16 cellular contexts compared by ENCODE assay signal in the genomic region with DNA sequence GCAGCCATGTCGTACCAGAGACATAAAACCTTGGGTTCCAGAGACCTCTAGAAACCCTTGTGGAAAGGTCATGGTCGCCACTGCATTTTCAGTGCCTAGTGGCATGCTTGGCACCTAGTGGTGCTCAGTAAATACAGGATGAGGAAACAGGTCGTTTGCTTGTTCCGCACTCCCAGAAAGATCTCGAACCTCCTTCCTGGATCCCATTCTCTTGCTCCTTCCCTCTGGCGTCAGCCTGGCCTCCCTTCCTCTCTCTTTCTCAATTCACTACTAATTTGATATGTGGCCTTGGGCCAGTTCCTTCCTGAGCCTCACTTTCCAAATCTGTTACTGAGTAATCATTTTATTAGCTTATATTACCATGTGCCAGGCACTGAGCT. TPM values are rescaled to one million over a fixed set of nuclear protein-coding genes. Genes with fewer than 3 reads are reported as not detected.
DNase-seq lines count a peak whose midpoint lies in the region; ATAC-seq and TF ChIP-seq lines count a peak whose summit lies in the region.
"Had no signal": no experiment of that assay in that cellular context is flagged by ENCODE, and none has a peak within 500 bp of the region (broad histone marks: within the 10 kb centered on the region; RNA-seq: fewer than 3 reads in every experiment).

No MANE protein-coding gene starts in this region.

- no peak overlapping the region for H3K27ac Mint-ChIP-seq in immature natural killer cell

- no peaks in the 10 kb centered on the region for H3K36me3 ChIP-seq in adipocyte (ENCODE audit: control insufficient read depth, insufficient read depth, low read length, severe bottlenecking)
- no peaks in the 10 kb centered on the region for H3K36me3 ChIP-seq in esophagus squamous epithelium
- H3K36me3 ChIP-seq in muscle layer of duodenum (ENCODE audit: control insufficient read depth in 1 of 2, insufficient read depth in 2 of 2, low read length in 2 of 2), result no peaks in the 10 kb centered on the region
- no peaks in the 10 kb centered on the region for H3K36me3 ChIP-seq in tibial artery
- H3K36me3 ChIP-seq: thoracic aorta had no signal

- H3K4me1 Mint-ChIP-seq in activated T-cell treated with anti-CD3 and anti-CD28 coated beads, Interleukin-2, amount 50 U/mL, for 4 hours (ENCODE audit: low read depth), result no peaks in the 10 kb centered on the region
- no peaks in the 10 kb centered on the region for H3K4me1 Mint-ChIP-seq in immature natural killer cell
- H3K4me1 Mint-ChIP-seq: naive thymus-derived CD8-positive, alpha-beta T cell had no signal

- WGBS in esophagus squamous epithelium, 2 donors, result 34 to 55% methylated on average over 6 of the region's 6 CpGs

- no peaks in the 10 kb centered on the region for H3K36me3 Mint-ChIP-seq in activated T-cell treated with anti-CD3 and anti-CD28 coated beads, Interleukin-2, amount 50 U/mL, for 4 hours (ENCODE audit: insufficient read depth)
- no peaks in the 10 kb centered on the region for H3K36me3 Mint-ChIP-seq in immature natural killer cell
- H3K36me3 Mint-ChIP-seq: naive thymus-derived CD8-positive, alpha-beta T cell had no signal

- H3K9ac ChIP-seq in adipocyte (ENCODE audit: low read length), result peak overlapping the region; percentile 48
- H3K9ac ChIP-seq: SK-N-SH had no signal

- TF ChIP-seq CTCF in esophagus squamous epithelium (IDR thresholded peaks at IDR 0.05), result peak in 1 of 6 experiments; percentile 23
- TF ChIP-seq CTCF in tibial artery (IDR thresholded peaks at IDR 0.05), result no peak

- H3K4me3 Mint-ChIP-seq in activated T-cell treated with anti-CD3 and anti-CD28 coated beads, Interleukin-2, amount 50 U/mL, for 4 hours, result no peak overlapping the region
- H3K4me3 Mint-ChIP-seq in immature natural killer cell, result no peak overlapping the region
- H3K4me3 Mint-ChIP-seq: naive thymus-derived CD8-positive, alpha-beta T cell had no signal

- TF ChIP-seq POLR2A in esophagus squamous epithelium (IDR thresholded peaks at IDR 0.05), result no peak

- DNase-seq in adipocyte (ENCODE audit: low read depth) (no peak), esophagus squamous epithelium (lab: John Stamatoyannopoulos, UW) (no peak), tibial artery (peak in 1 of 2 donors; percentile 77), immature natural killer cell (no peak)
- no peak for DNase-seq in activated T-cell treated with anti-CD3 and anti-CD28 coated beads, Interleukin-2, amount 50 U/mL, for 4 hours
- DNase-seq in activated CD4-positive, alpha-beta T cell treated with anti-CD3 and anti-CD28 coated beads for 1 hour, result no peak
- DNase-seq: DMS 273 treated with DMSO at 0.1 percent for 48 hours; hippocampal formation; naive thymus-derived CD8-positive, alpha-beta T cell; NCI-H1105; NCI-H526 treated with DMSO at 0.1 percent for 48 hours; SK-N-SH; stimulated activated CD4-positive, alpha-beta T cell treated with anti-CD3 and anti-CD28 coated beads, Interleukin-4, amount 100 ng/mL, for 24 hours had no signal

- no peaks in the 10 kb centered on the region for H3K27me3 Mint-ChIP-seq in activated T-cell treated with anti-CD3 and anti-CD28 coated beads, Interleukin-2, amount 50 U/mL, for 4 hours (ENCODE audit: low read depth)
- peaks cover 1 to 10% (median 4%) of the 10 kb centered on the region in 3 donors for H3K27me3 Mint-ChIP-seq in immature natural killer cell (ENCODE audit: low read depth in 3 of 3)
- H3K27me3 Mint-ChIP-seq: naive thymus-derived CD8-positive, alpha-beta T cell had no signal

- H3K27ac ChIP-seq in esophagus squamous epithelium (peak overlapping the region; percentile 87 to 98 (median 92)), muscle layer of duodenum (ENCODE audit: low read length) (peak overlapping the region; percentile 58), tibial artery (peak overlapping the region; percentile 83 to 96)

- H3K4me3 ChIP-seq in adipocyte (ENCODE audit: low read length) (peak overlapping the region; percentile 2), esophagus squamous epithelium (no peak overlapping the region), muscle layer of duodenum (ENCODE audit: low read depth in 1 of 2, low read length in 2 of 2) (no peak overlapping the region), tibial artery (no peak overlapping the region)
- H3K4me3 ChIP-seq: thoracic aorta had no signal

- no peak for ATAC-seq in GM19023 (IDR thresholded peaks at IDR 0.05; ENCODE audit: unreplicated experiment)
- no peak for ATAC-seq in activated T-cell treated with anti-CD3 and anti-CD28 coated beads, Interleukin-2, amount 50 U/mL, for 4 hours
- ATAC-seq: naive thymus-derived CD8-positive, alpha-beta T cell had no signal

- intact Hi-C loops in esophagus squamous epithelium (cut with DNase I) (no loop called here), tibial artery (cut with DNase I; ENCODE audit: low total_unique reads) (no loop called here)

- H3K9me3 ChIP-seq in adipocyte (ENCODE audit: control insufficient read depth, low read length) (no peaks in the 10 kb centered on the region), esophagus squamous epithelium (no peaks in the 10 kb centered on the region), muscle layer of duodenum (ENCODE audit: control insufficient read depth in 1 of 2, low read length in 2 of 2) (no peaks in the 10 kb centered on the region), tibial artery (no peaks in the 10 kb centered on the region)
- H3K9me3 ChIP-seq: SK-N-SH, thoracic aorta had no signal

- no peaks in the 10 kb centered on the region for H3K9me3 Mint-ChIP-seq in activated T-cell treated with anti-CD3 and anti-CD28 coated beads, Interleukin-2, amount 50 U/mL, for 4 hours
- no peaks in the 10 kb centered on the region for H3K9me3 Mint-ChIP-seq in immature natural killer cell
- H3K9me3 Mint-ChIP-seq: naive thymus-derived CD8-positive, alpha-beta T cell had no signal

- H3K4me1 ChIP-seq in adipocyte (ENCODE audit: control insufficient read depth, insufficient read depth, low read length) (peaks cover 82% of the 10 kb centered on the region), esophagus squamous epithelium (peaks cover 53 to 99% (median 96%) of the 10 kb centered on the region in 3 donors), muscle layer of duodenum (ENCODE audit: control insufficient read depth in 1 of 2, insufficient read depth in 2 of 2, low read length in 2 of 2) (peaks cover 40 to 83% of the 10 kb centered on the region in 2 donors), tibial artery (peaks cover 11 to 100% (median 86%) of the 10 kb centered on the region in 4 donors)

- H3K27me3 ChIP-seq in adipocyte (replicated peaks; ENCODE audit: control insufficient read depth, insufficient read depth, low read length), result no peaks in the 10 kb centered on the region
- no peaks in the 10 kb centered on the region for H3K27me3 ChIP-seq in esophagus squamous epithelium
- H3K27me3 ChIP-seq in muscle layer of duodenum (ENCODE audit: low read depth, low read length), result no peaks in the 10 kb centered on the region
- no peaks in the 10 kb centered on the region for H3K27me3 ChIP-seq in tibial artery

RNA-seq across cellular contexts. Expression of a gene that starts 4.4 kb away (rescaled TPM):
- 100 to 1,000 TPM in 3 of 4 donors, 10 to 100 TPM in 1; 76.5 to 205 (median 118) TPM for total RNA-seq in esophagus squamous epithelium
- total RNA-seq in activated T-cell treated with anti-CD3 and anti-CD28 coated beads, Interleukin-2, amount 50 U/mL, for 4 hours, result 1 to 10 TPM; 5.0 to 8.0 (median 5.6) TPM
- polyA plus RNA-seq in immature natural killer cell, result 1 to 10 TPM; 1.2 to 3.2 (median 1.4) TPM

Comparison
In these comparisons a context has a peak if more than half of its experiments do, and no peak if none do; other contexts are left out.
1. RNA of a gene that starts 4.4 kb away (total RNA-seq): 76.5 to 205 TPM in esophagus squamous epithelium; 5.0 to 8.0 TPM in activated T-cell treated with anti-CD3 and anti-CD28 coated beads, Interleukin-2, amount 50 U/mL, for 4 hours; every median in the first group is over 4 times any median in the second.
2. Peak in every context shown above with its lines, with median percentiles within 50 percentile points of each other: H3K27ac ChIP-seq.